In the genomic region with DNA sequence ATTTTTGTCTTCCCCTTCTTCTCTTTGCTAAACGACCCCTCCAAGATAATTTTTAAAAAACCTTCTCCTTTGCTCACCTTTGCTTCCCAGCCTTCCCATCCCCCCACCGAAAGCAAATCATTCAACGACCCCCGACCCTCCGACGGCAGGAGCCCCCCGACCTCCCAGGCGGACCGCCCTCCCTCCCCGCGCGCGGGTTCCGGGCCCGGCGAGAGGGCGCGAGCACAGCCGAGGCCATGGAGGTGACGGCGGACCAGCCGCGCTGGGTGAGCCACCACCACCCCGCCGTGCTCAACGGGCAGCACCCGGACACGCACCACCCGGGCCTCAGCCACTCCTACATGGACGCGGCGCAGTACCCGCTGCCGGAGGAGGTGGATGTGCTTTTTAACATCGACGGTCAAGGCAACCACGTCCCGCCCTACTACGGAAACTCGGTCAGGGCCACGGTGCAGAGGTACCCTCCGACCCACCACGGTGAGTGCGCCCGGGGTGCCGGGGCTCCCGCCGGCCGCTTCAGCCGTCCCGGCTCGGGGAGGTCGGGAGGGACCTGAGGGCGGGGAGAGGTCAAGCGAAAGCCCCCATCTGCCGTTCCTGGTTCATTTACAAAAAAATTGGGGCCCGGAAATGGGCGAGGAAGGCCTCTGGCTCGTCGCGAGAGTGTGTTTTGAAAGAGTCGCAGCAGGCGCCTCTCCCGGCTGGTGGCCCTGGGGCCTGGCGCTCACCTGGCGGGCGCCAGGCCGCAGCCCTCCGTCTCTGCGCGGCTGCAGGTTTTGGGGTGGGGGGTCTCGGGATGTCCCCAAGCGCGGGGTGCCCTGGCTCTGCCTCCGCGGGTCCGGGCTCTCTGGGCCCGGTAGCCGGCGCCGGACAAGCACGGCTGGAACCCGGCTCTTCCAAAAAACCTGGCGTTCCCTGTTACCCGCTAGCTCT, we compare ENCODE assay signal across 9 cellular contexts. TPM values are rescaled to one million over a fixed set of nuclear protein-coding genes. Genes with fewer than 3 reads are reported as not detected.
DNase-seq lines count a peak whose midpoint lies in the region; ATAC-seq and TF ChIP-seq lines count a peak whose summit lies in the region.
"Had no signal": no experiment of that assay in that cellular context is flagged by ENCODE, and none has a peak within 500 bp of the region (broad histone marks: within the 10 kb centered on the region; RNA-seq: fewer than 3 reads in every experiment).

No MANE protein-coding gene starts in this region.

- H3K27ac ChIP-seq in prostate gland = peak overlapping the region; percentile 68 to 75

- H3K36me3 ChIP-seq in prostate gland = no peaks in the 10 kb centered on the region

- peaks cover 96% of the 10 kb centered on the region for H3K27me3 Mint-ChIP-seq in WTC11 (ENCODE audit: low read depth)
- H3K27me3 Mint-ChIP-seq in glutamatergic neuron (ENCODE audit: unreplicated experiment) = peaks cover 45% of the 10 kb centered on the region

- peaks cover 16% of the 10 kb centered on the region for H3K27me3 ChIP-seq in prostate gland (replicated peaks; ENCODE audit: insufficient read depth)

- peak overlapping the region; percentile 47 to 59 for H3K4me3 ChIP-seq in prostate gland

- H3K9me3 Mint-ChIP-seq in WTC11 (no peaks in the 10 kb centered on the region), glutamatergic neuron (ENCODE audit: unreplicated experiment) (peaks cover 3% of the 10 kb centered on the region)

- POLR2A ChIA-PET in WTC11 (lab: Charles Lee) = interaction anchor here (0.6 kb wide), 1 partner anchor 154 kb away, joined by 4 read pairs; no protein-coding TSS in a partner anchor

- no peak overlapping the region for H3K27ac Mint-ChIP-seq in WTC11
- H3K27ac Mint-ChIP-seq in glutamatergic neuron (ENCODE audit: unreplicated experiment) = no peak overlapping the region

- CTCF ChIA-PET in WTC11 (lab: Charles Lee) = no interaction called here

- H3K4me3 Mint-ChIP-seq in WTC11 (peak overlapping the region; percentile 72), glutamatergic neuron (ENCODE audit: unreplicated experiment) (peak overlapping the region; percentile 74)

- no peak for TF ChIP-seq CTCF in WTC11 (IDR thresholded peaks at IDR 0.05)
- TF ChIP-seq CTCF in glutamatergic neuron (IDR thresholded peaks at IDR 0.05; ENCODE audit: partially characterized antibody, unreplicated experiment) = no peak
- no peak for TF ChIP-seq CTCF in prostate gland (IDR thresholded peaks at IDR 0.05)

- intact Hi-C loops in prostate gland (cut with DNase I) = no loop called here

- ATAC-seq in WTC11 (no peak), GM21447 (IDR thresholded peaks at IDR 0.05; ENCODE audit: unreplicated experiment) (no peak)

- H3K9me3 ChIP-seq in prostate gland = no peaks in the 10 kb centered on the region

- WGBS in prostate gland = 16% methylated on average over 68 of the region's 85 CpGs

- no peaks in the 10 kb centered on the region for H3K4me1 ChIP-seq in prostate gland (replicated peaks)

- H3K4me1 Mint-ChIP-seq in WTC11 = peaks cover 66% of the 10 kb centered on the region
- H3K4me1 Mint-ChIP-seq in glutamatergic neuron (ENCODE audit: low read depth, unreplicated experiment) = peaks cover 8% of the 10 kb centered on the region

- DNase-seq in WTC11 (ENCODE audit: low spot score) = no peak
- no peak for DNase-seq in glutamatergic neuron
- DNase-seq in prostate gland (ENCODE audit: low spot score) = no peak
- DNase-seq in SK-N-DZ (ENCODE audit: low spot score) = no peak
- no peak for DNase-seq in cortex of kidney (lab: John Stamatoyannopoulos, UW)
- DNase-seq in OCI-M1 (lab: John Stamatoyannopoulos, UW) = no peak
- DNase-seq: NCI-H1436 had no signal

- H3K36me3 Mint-ChIP-seq in WTC11 = no peaks in the 10 kb centered on the region
- no peaks in the 10 kb centered on the region for H3K36me3 Mint-ChIP-seq in glutamatergic neuron (ENCODE audit: unreplicated experiment)

- TF ChIP-seq POLR2A in GM10847 (IDR thresholded peaks at IDR 0.05; ENCODE audit: extremely low read depth, insufficient read length) = peak; percentile 29
- TF ChIP-seq POLR2A in prostate gland (IDR thresholded peaks at IDR 0.05) = no peak

TF ChIP-seq in WTC11, 78 proteins besides CTCF, POLR2A, EP300 and RAD21:
- TF ChIP-seq, protein P1, sequence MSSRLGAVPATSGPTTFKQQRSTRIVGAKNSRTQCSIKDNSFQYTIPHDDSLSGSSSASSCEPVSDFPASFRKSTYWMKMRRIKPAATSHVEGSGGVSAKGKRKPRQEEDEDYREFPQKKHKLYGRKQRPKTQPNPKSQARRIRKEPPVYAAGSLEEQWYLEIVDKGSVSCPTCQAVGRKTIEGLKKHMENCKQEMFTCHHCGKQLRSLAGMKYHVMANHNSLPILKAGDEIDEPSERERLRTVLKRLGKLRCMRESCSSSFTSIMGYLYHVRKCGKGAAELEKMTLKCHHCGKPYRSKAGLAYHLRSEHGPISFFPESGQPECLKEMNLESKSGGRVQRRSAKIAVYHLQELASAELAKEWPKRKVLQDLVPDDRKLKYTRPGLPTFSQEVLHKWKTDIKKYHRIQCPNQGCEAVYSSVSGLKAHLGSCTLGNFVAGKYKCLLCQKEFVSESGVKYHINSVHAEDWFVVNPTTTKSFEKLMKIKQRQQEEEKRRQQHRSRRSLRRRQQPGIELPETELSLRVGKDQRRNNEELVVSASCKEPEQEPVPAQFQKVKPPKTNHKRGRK (CRISPR knock-in tag; IDR thresholded peaks at IDR 0.05; ENCODE audit: borderline replicate concordance) = no peak
- TF ChIP-seq ZNF423 (CRISPR knock-in tag; IDR thresholded peaks at IDR 0.05) (peak; percentile 54), MYBL2 (CRISPR knock-in tag; IDR thresholded peaks at IDR 0.05) (no peak), ZNF671 (CRISPR knock-in tag; IDR thresholded peaks at IDR 0.05) (no peak), ETV6 (CRISPR knock-in tag; IDR thresholded peaks at IDR 0.05) (peak; percentile 58; the same call in 1 of the 2 replicates), FOXK1 (CRISPR knock-in tag; IDR thresholded peaks at IDR 0.05) (no peak), GTF2I (CRISPR knock-in tag; conservative IDR thresholded peaks at IDR 0.05) (no peak)
- TF ChIP-seq, protein P2, sequence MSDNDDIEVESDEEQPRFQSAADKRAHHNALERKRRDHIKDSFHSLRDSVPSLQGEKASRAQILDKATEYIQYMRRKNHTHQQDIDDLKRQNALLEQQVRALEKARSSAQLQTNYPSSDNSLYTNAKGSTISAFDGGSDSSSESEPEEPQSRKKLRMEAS (CRISPR knock-in tag; IDR thresholded peaks at IDR 0.05) = no peak
- TF ChIP-seq, protein P3, sequence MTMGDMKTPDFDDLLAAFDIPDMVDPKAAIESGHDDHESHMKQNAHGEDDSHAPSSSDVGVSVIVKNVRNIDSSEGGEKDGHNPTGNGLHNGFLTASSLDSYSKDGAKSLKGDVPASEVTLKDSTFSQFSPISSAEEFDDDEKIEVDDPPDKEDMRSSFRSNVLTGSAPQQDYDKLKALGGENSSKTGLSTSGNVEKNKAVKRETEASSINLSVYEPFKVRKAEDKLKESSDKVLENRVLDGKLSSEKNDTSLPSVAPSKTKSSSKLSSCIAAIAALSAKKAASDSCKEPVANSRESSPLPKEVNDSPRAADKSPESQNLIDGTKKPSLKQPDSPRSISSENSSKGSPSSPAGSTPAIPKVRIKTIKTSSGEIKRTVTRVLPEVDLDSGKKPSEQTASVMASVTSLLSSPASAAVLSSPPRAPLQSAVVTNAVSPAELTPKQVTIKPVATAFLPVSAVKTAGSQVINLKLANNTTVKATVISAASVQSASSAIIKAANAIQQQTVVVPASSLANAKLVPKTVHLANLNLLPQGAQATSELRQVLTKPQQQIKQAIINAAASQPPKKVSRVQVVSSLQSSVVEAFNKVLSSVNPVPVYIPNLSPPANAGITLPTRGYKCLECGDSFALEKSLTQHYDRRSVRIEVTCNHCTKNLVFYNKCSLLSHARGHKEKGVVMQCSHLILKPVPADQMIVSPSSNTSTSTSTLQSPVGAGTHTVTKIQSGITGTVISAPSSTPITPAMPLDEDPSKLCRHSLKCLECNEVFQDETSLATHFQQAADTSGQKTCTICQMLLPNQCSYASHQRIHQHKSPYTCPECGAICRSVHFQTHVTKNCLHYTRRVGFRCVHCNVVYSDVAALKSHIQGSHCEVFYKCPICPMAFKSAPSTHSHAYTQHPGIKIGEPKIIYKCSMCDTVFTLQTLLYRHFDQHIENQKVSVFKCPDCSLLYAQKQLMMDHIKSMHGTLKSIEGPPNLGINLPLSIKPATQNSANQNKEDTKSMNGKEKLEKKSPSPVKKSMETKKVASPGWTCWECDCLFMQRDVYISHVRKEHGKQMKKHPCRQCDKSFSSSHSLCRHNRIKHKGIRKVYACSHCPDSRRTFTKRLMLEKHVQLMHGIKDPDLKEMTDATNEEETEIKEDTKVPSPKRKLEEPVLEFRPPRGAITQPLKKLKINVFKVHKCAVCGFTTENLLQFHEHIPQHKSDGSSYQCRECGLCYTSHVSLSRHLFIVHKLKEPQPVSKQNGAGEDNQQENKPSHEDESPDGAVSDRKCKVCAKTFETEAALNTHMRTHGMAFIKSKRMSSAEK (CRISPR knock-in tag; IDR thresholded peaks at IDR 0.05; ENCODE audit: borderline replicate concordance) = no peak
- TF ChIP-seq, protein P4, sequence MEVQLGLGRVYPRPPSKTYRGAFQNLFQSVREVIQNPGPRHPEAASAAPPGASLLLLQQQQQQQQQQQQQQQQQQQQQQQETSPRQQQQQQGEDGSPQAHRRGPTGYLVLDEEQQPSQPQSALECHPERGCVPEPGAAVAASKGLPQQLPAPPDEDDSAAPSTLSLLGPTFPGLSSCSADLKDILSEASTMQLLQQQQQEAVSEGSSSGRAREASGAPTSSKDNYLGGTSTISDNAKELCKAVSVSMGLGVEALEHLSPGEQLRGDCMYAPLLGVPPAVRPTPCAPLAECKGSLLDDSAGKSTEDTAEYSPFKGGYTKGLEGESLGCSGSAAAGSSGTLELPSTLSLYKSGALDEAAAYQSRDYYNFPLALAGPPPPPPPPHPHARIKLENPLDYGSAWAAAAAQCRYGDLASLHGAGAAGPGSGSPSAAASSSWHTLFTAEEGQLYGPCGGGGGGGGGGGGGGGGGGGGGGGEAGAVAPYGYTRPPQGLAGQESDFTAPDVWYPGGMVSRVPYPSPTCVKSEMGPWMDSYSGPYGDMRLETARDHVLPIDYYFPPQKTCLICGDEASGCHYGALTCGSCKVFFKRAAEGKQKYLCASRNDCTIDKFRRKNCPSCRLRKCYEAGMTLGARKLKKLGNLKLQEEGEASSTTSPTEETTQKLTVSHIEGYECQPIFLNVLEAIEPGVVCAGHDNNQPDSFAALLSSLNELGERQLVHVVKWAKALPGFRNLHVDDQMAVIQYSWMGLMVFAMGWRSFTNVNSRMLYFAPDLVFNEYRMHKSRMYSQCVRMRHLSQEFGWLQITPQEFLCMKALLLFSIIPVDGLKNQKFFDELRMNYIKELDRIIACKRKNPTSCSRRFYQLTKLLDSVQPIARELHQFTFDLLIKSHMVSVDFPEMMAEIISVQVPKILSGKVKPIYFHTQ (CRISPR knock-in tag; IDR thresholded peaks at IDR 0.05) = no peak

RNA-seq across cellular contexts. Expression of a gene that starts 1.2 kb away (rescaled TPM):
- 0.60 to 0.89 TPM (median 0.72 TPM) in 3 replicates for total RNA-seq in WTC11 (2021)
- 0.69 TPM for total RNA-seq in glutamatergic neuron (ENCODE audit: unreplicated experiment)
- total RNA-seq in prostate gland = 10 to 100 TPM; 10.4 to 19.9 TPM
- polyA plus RNA-seq in SK-N-DZ (2014; cell fraction: cytosol; rRNA removed) = 61.7 and 63.5 TPM in 2 replicates
- 52.1 and 84.8 TPM in 2 replicates for polyA plus RNA-seq in SK-N-DZ (2014; cell fraction: nucleus; rRNA removed)
